8 cellular contexts compared by ENCODE assay signal in the genomic region with DNA sequence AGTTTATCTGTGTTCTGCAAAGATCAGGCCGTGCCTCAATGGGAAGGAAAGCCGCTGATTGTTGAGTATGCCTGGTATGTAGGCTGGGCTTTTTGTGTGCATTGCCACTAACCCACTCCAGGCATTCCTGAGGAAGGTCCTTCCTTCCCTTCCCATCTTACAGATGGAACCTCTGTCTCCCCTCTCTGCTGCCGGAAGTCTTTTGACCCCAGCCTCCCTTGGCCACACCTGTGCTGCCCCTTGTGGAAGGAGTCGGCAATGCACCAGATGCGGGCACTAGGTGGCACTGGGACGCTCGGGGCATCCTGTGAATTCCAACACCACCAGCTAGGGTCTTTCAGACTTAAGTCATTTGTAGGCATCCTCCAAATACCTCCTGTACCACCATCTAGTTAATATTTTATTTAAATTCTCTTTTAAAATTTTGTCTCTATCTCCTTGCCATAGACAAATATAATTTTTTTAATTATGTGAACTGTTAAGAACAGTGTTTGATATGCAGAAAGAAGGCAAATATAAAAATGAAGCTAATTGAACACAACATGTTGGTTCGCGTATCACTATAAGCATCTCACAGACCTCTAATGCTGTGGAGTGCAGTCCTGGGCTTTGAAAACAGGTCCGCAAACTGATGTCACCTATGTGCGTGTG.
DNase-seq lines count a peak whose midpoint lies in the region; TF ChIP-seq lines count a peak whose summit lies in the region.

No MANE protein-coding gene starts in this region.

- H4K5ac ChIP-seq in mesendoderm (ENCODE audit: low read length) = no peak overlapping the region

- TF ChIP-seq CTCF in AG10803 (conservative IDR thresholded peaks at IDR 0.05; ENCODE audit: low read length) = peak; percentile 61
- TF ChIP-seq CTCF in VCaP (conservative IDR thresholded peaks at IDR 0.05) = peak; percentile 70
- peak; percentile 97 for TF ChIP-seq CTCF in brain microvascular endothelial cell (IDR thresholded peaks at IDR 0.05; ENCODE audit: low read depth, low read length, missing control alignments)
- TF ChIP-seq CTCF in stomach (IDR thresholded peaks at IDR 0.05) = peak in 4 of 7 experiments; percentile 25 to 59 (median 37)

- no peaks in the 10 kb centered on the region for H3K9me3 ChIP-seq in stomach

- TF ChIP-seq POLR2A in stomach (IDR thresholded peaks at IDR 0.05) = no peak

- no peak overlapping the region for H3K23ac ChIP-seq in mesendoderm (ENCODE audit: low read length)

- no peak overlapping the region for H3K18ac ChIP-seq in mesendoderm (ENCODE audit: low read length)

- H3K56ac ChIP-seq in mesendoderm (ENCODE audit: low read length) = no peak overlapping the region

- H3K27me3 ChIP-seq in brain microvascular endothelial cell (replicated peaks) (no peaks in the 10 kb centered on the region), mesendoderm (ENCODE audit: insufficient read depth, low read length, poor library complexity) (no peaks in the 10 kb centered on the region), stomach (no peaks in the 10 kb centered on the region)

- intact Hi-C loops in stomach (cut with DNase I; ENCODE audit: low total_unique reads) = no loop called here

- no peaks in the 10 kb centered on the region for H3K4me1 ChIP-seq in mesendoderm (ENCODE audit: control insufficient read depth, low read depth, low read length)
- H3K4me1 ChIP-seq in stomach = peaks cover 0 to 19% (median 5%) of the 10 kb centered on the region in 4 donors

- no peak overlapping the region for H2BK5ac ChIP-seq in mesendoderm (ENCODE audit: low read length)

- no CpG with 5 or more reads among the region's 11 CpGs for WGBS in mesendoderm (ENCODE audit: extremely low coverage, insufficient coverage, low lambda C conversion rate)
- 62 to 65% (median 63%) methylated on average over 11 of the region's 11 CpGs for WGBS in stomach, 5 donors

- DNase-seq in AG10803 (ENCODE audit: low read depth) (no peak), HEK293T (ENCODE audit: extremely low spot score) (peak; percentile 71), brain microvascular endothelial cell (no peak), mesendoderm (peak; percentile 88), stomach (no peak), NCI-H2029 treated with DMSO at 0.1 percent for 48 hours (lab: John Stamatoyannopoulos, UW) (no peak), NCI-H187 treated with DMSO at 0.1 percent for 48 hours (lab: John Stamatoyannopoulos, UW) (no peak)

- H3K9ac ChIP-seq in mesendoderm (ENCODE audit: low read length) = no peak overlapping the region

- in situ Hi-C loops in brain microvascular endothelial cell (cut with HindIII; ENCODE audit: low pct_ligation_motif_present, low sequenced_read_pairs) = no loop called here

- H4K8ac ChIP-seq in mesendoderm (ENCODE audit: low read depth, low read length) = no peak overlapping the region

- H2BK15ac ChIP-seq in mesendoderm (replicated peaks; ENCODE audit: low read depth) = no peak overlapping the region

- no peaks in the 10 kb centered on the region for H3K79me2 ChIP-seq in mesendoderm (ENCODE audit: control insufficient read depth, insufficient read depth, low read length)

- CTCF ChIA-PET in HEK293T (lab: Yijun Ruan, JAX) = interaction anchor here (0.6 to 1.5 kb wide), 5 partner anchors 21 to 166 kb away, joined by 3 to 4 read pairs (median 3); no protein-coding TSS in a partner anchor

- no peak overlapping the region for H2AK5ac ChIP-seq in mesendoderm (ENCODE audit: low read length)

- no peak overlapping the region for H3K4me3 ChIP-seq in AG10803 (ENCODE audit: low read length)
- no peak overlapping the region for H3K4me3 ChIP-seq in brain microvascular endothelial cell (ENCODE audit: low read depth, low read length)
- H3K4me3 ChIP-seq in mesendoderm (ENCODE audit: low read length) = no peak overlapping the region
- H3K4me3 ChIP-seq in stomach = no peak overlapping the region

- no peak for TF ChIP-seq EP300 in stomach (IDR thresholded peaks at IDR 0.05)

- H3K4me2 ChIP-seq in mesendoderm (ENCODE audit: low read length) = no peak overlapping the region

- POLR2A ChIA-PET in HEK293T (lab: Yijun Ruan, JAX) = no interaction called here

- H3K36me3 ChIP-seq in brain microvascular endothelial cell (replicated peaks) (no peaks in the 10 kb centered on the region), mesendoderm (ENCODE audit: control insufficient read depth, insufficient read depth, low read length) (no peaks in the 10 kb centered on the region), stomach (no peaks in the 10 kb centered on the region)

- no peak overlapping the region for H3K4ac ChIP-seq in mesendoderm (ENCODE audit: low read depth, low read length)

- no peaks in the 10 kb centered on the region for H3K79me1 ChIP-seq in mesendoderm (ENCODE audit: low read length)

- no peak overlapping the region for H2BK120ac ChIP-seq in mesendoderm (ENCODE audit: low read depth, low read length)

- H3K27ac ChIP-seq in VCaP = no peak overlapping the region
- H3K27ac ChIP-seq in brain microvascular endothelial cell = no peak overlapping the region
- H3K27ac ChIP-seq in mesendoderm (ENCODE audit: low read depth, low read length) = no peak overlapping the region
- H3K27ac ChIP-seq in stomach = no peak overlapping the region

TF ChIP-seq in HEK293T, 16 proteins besides CTCF, POLR2A, EP300 and RAD21:
- TF ChIP-seq LEF1 (IDR thresholded peaks at IDR 0.05; ENCODE audit: borderline replicate concordance) (no peak), TARDBP (IDR thresholded peaks at IDR 0.05) (no peak), ZNF384 (IDR thresholded peaks at IDR 0.05) (no peak), BHLHE40 (IDR thresholded peaks at IDR 0.05; ENCODE audit: borderline replicate concordance) (no peak), SP1 (IDR thresholded peaks at IDR 0.05) (no peak), NFRKB (IDR thresholded peaks at IDR 0.05) (no peak), CTBP1 (IDR thresholded peaks at IDR 0.05; ENCODE audit: borderline replicate concordance) (no peak), FOXK2 (IDR thresholded peaks at IDR 0.05) (no peak), SUZ12 (IDR thresholded peaks at IDR 0.05) (no peak), FOXM1 (IDR thresholded peaks at IDR 0.05; ENCODE audit: borderline replicate concordance) (no peak), ELF4 (IDR thresholded peaks at IDR 0.05) (no peak), PKNOX1 (IDR thresholded peaks at IDR 0.05) (no peak), HDGF (IDR thresholded peaks at IDR 0.05; ENCODE audit: borderline replicate concordance) (no peak)

Comparison
In these comparisons a context has a peak if more than half of its experiments do, and no peak if none do; other contexts are left out.
1. DNase-seq: peak in HEK293T (single experiment) and mesendoderm (single experiment); none in AG10803 (single experiment), brain microvascular endothelial cell (single experiment), stomach (single experiment), NCI-H2029 treated with DMSO at 0.1 percent for 48 hours (single experiment) and NCI-H187 treated with DMSO at 0.1 percent for 48 hours (single experiment).
2. CTCF ChIP-seq: peak in every context shown above with its lines; median percentile 97 in brain microvascular endothelial cell; 70 in VCaP; 61 in AG10803; 37 in stomach.